ENCODE assay signal across 28 cellular contexts in the genomic region with DNA sequence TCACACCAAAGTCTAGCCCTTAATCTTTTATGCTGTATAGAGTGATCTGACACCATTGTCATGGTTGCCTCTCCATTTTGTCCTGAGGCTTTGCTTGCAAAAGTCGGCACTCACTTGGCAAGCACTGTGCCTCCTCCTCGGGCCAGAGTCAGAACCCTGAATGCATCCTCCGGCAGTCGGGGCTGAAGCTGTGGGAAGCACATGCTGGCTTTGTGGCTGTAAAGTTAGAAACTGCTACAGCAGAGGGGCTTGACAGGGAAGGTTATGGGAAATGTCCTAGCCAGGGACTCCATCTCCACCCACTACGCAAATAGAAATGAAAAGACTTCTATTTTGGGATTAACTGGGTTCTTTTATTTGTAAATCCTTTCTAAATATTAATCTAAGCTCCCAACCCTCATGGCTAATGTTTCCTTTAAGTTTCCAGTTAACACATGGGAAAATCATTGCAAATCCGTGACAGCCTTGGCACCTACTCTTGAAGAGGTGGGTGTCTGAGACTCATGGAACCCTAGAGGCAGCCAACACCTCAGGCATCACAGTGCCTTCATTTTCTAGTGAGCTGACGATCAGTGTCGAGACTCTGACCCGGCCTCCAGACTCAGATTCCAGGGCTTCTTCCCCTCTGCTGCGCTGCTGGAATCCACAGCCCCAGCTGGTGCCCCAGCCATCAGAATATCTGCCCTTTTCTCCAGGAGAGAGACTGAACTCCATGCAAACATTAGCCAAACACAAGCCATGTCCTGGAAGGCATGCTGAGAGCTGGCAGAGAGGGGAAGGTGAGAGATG. TPM values are rescaled to one million over a fixed set of nuclear protein-coding genes. Genes with fewer than 3 reads are reported as not detected.
"Had no signal": no experiment of that assay in that cellular context is flagged by ENCODE, and none has a peak within 500 bp of the region (broad histone marks: within the 10 kb centered on the region; RNA-seq: fewer than 3 reads in every experiment).

No MANE protein-coding gene starts in this region.

- DNase-seq: dermis blood vessel endothelial cell; effector memory CD4-positive, alpha-beta T cell; gastrocnemius medialis; heart left ventricle; hippocampal formation; left ventricle myocardium superior; lower lobe of right lung; natural killer cell; psoas muscle; right lobe of liver; stimulated activated CD4-positive, alpha-beta T cell treated with anti-CD3 and anti-CD28 coated beads, Interleukin-2, amount 100 ng/mL, for 24 hours; stimulated activated CD4-positive, alpha-beta T cell treated with anti-CD3 and anti-CD28 coated beads, Interleukin-4, amount 100 ng/mL, for 24 hours; stimulated activated naive CD8-positive, alpha-beta T cell treated with anti-CD3 and anti-CD28 coated beads, Interleukin-15, Interleukin-2, amounts not matched to agents 100 U/mL and 50 U/mL, for 24 hours; substantia nigra; testis; tibial artery; upper lobe of left lung had no signal

- ATAC-seq: gastrocnemius medialis; heart left ventricle; left ventricle myocardium superior; lower lobe of right lung; natural killer cell; psoas muscle; right lobe of liver; stimulated activated effector memory CD8-positive, alpha-beta T cell treated with anti-CD3 and anti-CD28 coated beads, Interleukin-12 subunit alpha, Interleukin-12 subunit beta, amount 100 ng/mL, for 72 hours; stimulated activated naive CD8-positive, alpha-beta T cell treated with anti-CD3 and anti-CD28 coated beads, Interleukin-15, Interleukin-2, amounts not matched to agents 100 U/mL and 50 U/mL, for 24 hours had no signal

- H3K27ac ChIP-seq: coronary artery, gastrocnemius medialis, lower lobe of right lung, neutrophil, psoas muscle, right lobe of liver, testis, tibial artery, upper lobe of left lung had no signal

- H3K36me3 Mint-ChIP-seq: natural killer cell; stimulated activated effector memory CD8-positive, alpha-beta T cell treated with anti-CD3 and anti-CD28 coated beads, Interleukin-12 subunit alpha, Interleukin-12 subunit beta, amount 100 ng/mL, for 72 hours had no signal

- H3K36me3 ChIP-seq: gastrocnemius medialis, lower lobe of right lung, neutrophil, right lobe of liver, tibial artery, upper lobe of left lung had no signal

- H3K27ac Mint-ChIP-seq: natural killer cell; stimulated activated effector memory CD8-positive, alpha-beta T cell treated with anti-CD3 and anti-CD28 coated beads, Interleukin-12 subunit alpha, Interleukin-12 subunit beta, amount 100 ng/mL, for 72 hours had no signal

- H3K9me3 Mint-ChIP-seq: central memory CD8-positive, alpha-beta T cell; natural killer cell; stimulated activated effector memory CD8-positive, alpha-beta T cell treated with anti-CD3 and anti-CD28 coated beads, Interleukin-12 subunit alpha, Interleukin-12 subunit beta, amount 100 ng/mL, for 72 hours had no signal

- H3K4me3 Mint-ChIP-seq: central memory CD8-positive, alpha-beta T cell; natural killer cell; stimulated activated effector memory CD8-positive, alpha-beta T cell treated with anti-CD3 and anti-CD28 coated beads, Interleukin-12 subunit alpha, Interleukin-12 subunit beta, amount 100 ng/mL, for 72 hours had no signal

- H3K4me3 ChIP-seq: coronary artery, gastrocnemius medialis, heart left ventricle, lower lobe of right lung, psoas muscle, right lobe of liver, smooth muscle cell, testis, tibial artery, upper lobe of left lung had no signal

- H3K9me3 ChIP-seq: gastrocnemius medialis, lower lobe of right lung, neutrophil, psoas muscle, right lobe of liver, testis, tibial artery, upper lobe of left lung had no signal

- H3K4me1 ChIP-seq: gastrocnemius medialis, lower lobe of right lung, psoas muscle, right lobe of liver, testis, tibial artery, upper lobe of left lung had no signal

- H3K27me3 ChIP-seq: gastrocnemius medialis, right lobe of liver, testis, tibial artery, upper lobe of left lung had no signal

- H3K4me1 Mint-ChIP-seq: central memory CD8-positive, alpha-beta T cell; stimulated activated effector memory CD8-positive, alpha-beta T cell treated with anti-CD3 and anti-CD28 coated beads, Interleukin-12 subunit alpha, Interleukin-12 subunit beta, amount 100 ng/mL, for 72 hours had no signal

- H3K4me2 ChIP-seq: smooth muscle cell had no signal

RNA-seq across cellular contexts. Expression of gene CLDN24, which starts 7.9 kb away (rescaled TPM):
- total RNA-seq: chondrocyte, dermis blood vessel endothelial cell, gastrocnemius medialis, heart left ventricle, left ventricle myocardium superior, lower lobe of right lung, mononuclear cell, osteoblast, psoas muscle, renal cortical epithelial cell, right lobe of liver, smooth muscle cell, testis, upper lobe of left lung had no signal
- polyA plus RNA-seq: esophagus, heart left ventricle, neural cell, psoas muscle, smooth muscle cell had no signal

RNA-seq across cellular contexts. Expression of gene CLDN22, which starts 10.1 kb away (rescaled TPM):
- total RNA-seq: chondrocyte, dermis blood vessel endothelial cell, gastrocnemius medialis, heart left ventricle, left ventricle myocardium superior, lower lobe of right lung, mononuclear cell, osteoblast, psoas muscle, renal cortical epithelial cell, right lobe of liver, smooth muscle cell, testis had no signal
- polyA plus RNA-seq: heart left ventricle, neural cell, psoas muscle had no signal
